20 cellular contexts compared by ENCODE assay signal in the genomic region with DNA sequence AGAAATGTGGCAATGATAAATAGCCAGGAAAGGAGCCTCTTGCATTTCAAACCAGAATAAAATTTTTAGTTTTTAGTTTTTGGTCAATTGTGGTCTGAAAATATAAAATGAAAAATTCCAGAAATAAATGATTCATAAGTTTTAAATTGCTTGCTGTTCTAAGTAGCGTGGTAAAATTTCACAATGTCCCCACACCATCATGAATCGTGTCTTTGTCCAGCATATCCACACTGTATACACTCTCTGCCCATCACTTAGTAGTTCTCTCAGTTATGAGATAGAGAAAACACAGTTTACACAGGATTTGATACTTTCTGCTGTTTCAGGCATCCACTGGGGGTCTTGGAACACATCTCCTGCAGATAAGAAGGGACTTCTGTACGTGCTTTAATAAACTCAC.
DNase-seq lines count a peak whose midpoint lies in the region; ATAC-seq and TF ChIP-seq lines count a peak whose summit lies in the region.
"Had no signal": no experiment of that assay in that cellular context is flagged by ENCODE, and none has a peak within 500 bp of the region (broad histone marks: within the 10 kb centered on the region; RNA-seq: fewer than 3 reads in every experiment).

No MANE protein-coding gene starts in this region.

- H3K4me2 ChIP-seq in BLaER1 treated with 17β-estradiol and CSF1 and Interleukin-3, amounts not matched to agents 10 nM and 100 nM = peak overlapping the region in 10 of 11 experiments; percentile 5 to 78 (median 62); a peak in 17 of 22 replicates
- no peak overlapping the region for H3K4me2 ChIP-seq in neural cell (ENCODE audit: low read length)
- H3K4me2 ChIP-seq: A549 had no signal

- H3K9me2 ChIP-seq in neural cell (ENCODE audit: insufficient read depth, low read length) = no peaks in the 10 kb centered on the region

- peaks cover 6% of the 10 kb centered on the region for H3F3A ChIP-seq in neural cell (ENCODE audit: insufficient read depth, low read length, poor library complexity, severe bottlenecking)

- no peaks in the 10 kb centered on the region for H4K20me1 ChIP-seq in BLaER1 treated with 17β-estradiol and CSF1 and Interleukin-3, amounts not matched to agents 10 nM and 100 nM
- H4K20me1 ChIP-seq in neural cell (ENCODE audit: insufficient read depth) = no peaks in the 10 kb centered on the region

- DNase-seq in dermis blood vessel endothelial cell = no peak
- no peak for DNase-seq in NCI-H526 treated with DMSO at 0.1 percent for 48 hours (lab: John Stamatoyannopoulos, UW)
- DNase-seq in amygdala (lab: John Stamatoyannopoulos, UW) = no peak
- DNase-seq: 8988T; ACHN; AML-193; BE2C; CD4-positive, CD25-positive, alpha-beta regulatory T cell; CD8-positive, alpha-beta T cell; DMS 273 treated with DMSO at 0.1 percent for 48 hours; DMS79; GM23248; H7; HCEC 1CT had no signal

- peaks cover 15 to 47% (median 29%) of the 10 kb centered on the region in 10 experiments for H3K4me1 ChIP-seq in BLaER1 treated with 17β-estradiol and CSF1 and Interleukin-3, amounts not matched to agents 10 nM and 100 nM
- H3K4me1 ChIP-seq: A549, BE2C had no signal

- peak overlapping the region in 6 of 11 experiments; percentile 2 to 60 (median 26); a peak in 8 of 22 replicates for H3K27ac ChIP-seq in BLaER1 treated with 17β-estradiol and CSF1 and Interleukin-3, amounts not matched to agents 10 nM and 100 nM
- H3K27ac ChIP-seq in VCaP = peak overlapping the region; percentile 81
- peak overlapping the region; percentile 97 for H3K27ac ChIP-seq in neural cell (ENCODE audit: low read length)
- H3K27ac ChIP-seq: A549, C4-2B, GM23248 had no signal

- no peaks in the 10 kb centered on the region for H3K9me3 ChIP-seq in BLaER1 treated with 17β-estradiol and CSF1 and Interleukin-3, amounts not matched to agents 10 nM and 100 nM (replicated peaks in 1 of 11)
- H3K9me3 ChIP-seq in neural cell (ENCODE audit: low read length) = no peaks in the 10 kb centered on the region
- H3K9me3 ChIP-seq: A549, BE2C had no signal

- H3K27me3 ChIP-seq in BLaER1 treated with 17β-estradiol and CSF1 and Interleukin-3, amounts not matched to agents 10 nM and 100 nM = no peaks in the 10 kb centered on the region
- no peaks in the 10 kb centered on the region for H3K27me3 ChIP-seq in neural cell (ENCODE audit: insufficient read depth, low read depth, low read length)
- H3K27me3 ChIP-seq: BE2C had no signal

- no peak for TF ChIP-seq EP300 in neural cell (conservative IDR thresholded peaks at IDR 0.05; ENCODE audit: poor library complexity, severe bottlenecking)

- H3K9ac ChIP-seq in BLaER1 treated with 17β-estradiol and CSF1 and Interleukin-3, amounts not matched to agents 10 nM and 100 nM = no peak overlapping the region
- H3K9ac ChIP-seq in neural cell (ENCODE audit: low read length) = no peak overlapping the region
- H3K9ac ChIP-seq: GM23248 had no signal

- 0 out of 20 replicates have a peak overlapping the region, but pooled peaks of 1 of the 10 experiments have one; percentile 19 for H3K4me3 ChIP-seq in BLaER1 treated with 17β-estradiol and CSF1 and Interleukin-3, amounts not matched to agents 10 nM and 100 nM
- H3K4me3 ChIP-seq in neural cell (ENCODE audit: low read length) = no peak overlapping the region
- H3K4me3 ChIP-seq: A549, GM23248 had no signal

- H2AFZ ChIP-seq in neural cell (ENCODE audit: low read depth, low read length) = no peak overlapping the region
- H2AFZ ChIP-seq: GM23248 had no signal

- TF ChIP-seq CTCF in VCaP (conservative IDR thresholded peaks at IDR 0.05) = no peak
- TF ChIP-seq CTCF in neural cell (IDR thresholded peaks at IDR 0.05; ENCODE audit: poor library complexity, severe bottlenecking) = no peak

- no peaks in the 10 kb centered on the region for H3K79me2 ChIP-seq in neural cell (replicated peaks; ENCODE audit: insufficient read depth, low read length)

- no peak for ATAC-seq in HG02870 (IDR thresholded peaks at IDR 0.05; ENCODE audit: unreplicated experiment)
- ATAC-seq: A549; CD8-positive, alpha-beta T cell had no signal

- H3K36me3 ChIP-seq in BLaER1 treated with 17β-estradiol and CSF1 and Interleukin-3, amounts not matched to agents 10 nM and 100 nM = no peaks in the 10 kb centered on the region
- no peaks in the 10 kb centered on the region for H3K36me3 ChIP-seq in neural cell (ENCODE audit: insufficient read depth, low read length)
- H3K36me3 ChIP-seq: BE2C had no signal

- TF ChIP-seq RAD21 in neural cell (conservative IDR thresholded peaks at IDR 0.05) = no peak

TF ChIP-seq in neural cell, 6 proteins besides CTCF, POLR2A, EP300 and RAD21:
- TF ChIP-seq MXI1 (conservative IDR thresholded peaks at IDR 0.05; ENCODE audit: poor library complexity, severe bottlenecking) (no peak), EZH2 (IDR thresholded peaks at IDR 0.05; ENCODE audit: borderline replicate concordance, insufficient read depth, low read length, poor library complexity, severe bottlenecking) (no peak), TAF1 (IDR thresholded peaks at IDR 0.05; ENCODE audit: low read depth) (no peak), POLR2AphosphoS5 (IDR thresholded peaks at IDR 0.05) (no peak), SMC3 (conservative IDR thresholded peaks at IDR 0.05; ENCODE audit: poor library complexity) (no peak)
- TF ChIP-seq, protein P1, sequence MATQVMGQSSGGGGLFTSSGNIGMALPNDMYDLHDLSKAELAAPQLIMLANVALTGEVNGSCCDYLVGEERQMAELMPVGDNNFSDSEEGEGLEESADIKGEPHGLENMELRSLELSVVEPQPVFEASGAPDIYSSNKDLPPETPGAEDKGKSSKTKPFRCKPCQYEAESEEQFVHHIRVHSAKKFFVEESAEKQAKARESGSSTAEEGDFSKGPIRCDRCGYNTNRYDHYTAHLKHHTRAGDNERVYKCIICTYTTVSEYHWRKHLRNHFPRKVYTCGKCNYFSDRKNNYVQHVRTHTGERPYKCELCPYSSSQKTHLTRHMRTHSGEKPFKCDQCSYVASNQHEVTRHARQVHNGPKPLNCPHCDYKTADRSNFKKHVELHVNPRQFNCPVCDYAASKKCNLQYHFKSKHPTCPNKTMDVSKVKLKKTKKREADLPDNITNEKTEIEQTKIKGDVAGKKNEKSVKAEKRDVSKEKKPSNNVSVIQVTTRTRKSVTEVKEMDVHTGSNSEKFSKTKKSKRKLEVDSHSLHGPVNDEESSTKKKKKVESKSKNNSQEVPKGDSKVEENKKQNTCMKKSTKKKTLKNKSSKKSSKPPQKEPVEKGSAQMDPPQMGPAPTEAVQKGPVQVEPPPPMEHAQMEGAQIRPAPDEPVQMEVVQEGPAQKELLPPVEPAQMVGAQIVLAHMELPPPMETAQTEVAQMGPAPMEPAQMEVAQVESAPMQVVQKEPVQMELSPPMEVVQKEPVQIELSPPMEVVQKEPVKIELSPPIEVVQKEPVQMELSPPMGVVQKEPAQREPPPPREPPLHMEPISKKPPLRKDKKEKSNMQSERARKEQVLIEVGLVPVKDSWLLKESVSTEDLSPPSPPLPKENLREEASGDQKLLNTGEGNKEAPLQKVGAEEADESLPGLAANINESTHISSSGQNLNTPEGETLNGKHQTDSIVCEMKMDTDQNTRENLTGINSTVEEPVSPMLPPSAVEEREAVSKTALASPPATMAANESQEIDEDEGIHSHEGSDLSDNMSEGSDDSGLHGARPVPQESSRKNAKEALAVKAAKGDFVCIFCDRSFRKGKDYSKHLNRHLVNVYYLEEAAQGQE (IDR thresholded peaks at IDR 0.05; ENCODE audit: borderline replicate concordance) = no peak

Comparison
In these comparisons a context has a peak if more than half of its experiments do, and no peak if none do; other contexts are left out.
1. H3K27ac ChIP-seq: peak in every context shown above with its lines; median percentile 97 in neural cell; 81 in VCaP; 26 in BLaER1 treated with 17β-estradiol and CSF1 and Interleukin-3, amounts not matched to agents 10 nM and 100 nM.